In genomic region chr15:22962611-22963010, GRCh38 we compare ENCODE assay signal across 11 cellular contexts.
"Had no signal": no experiment of that assay in that cellular context is flagged by ENCODE, and none has a peak within 500 bp of the region (broad histone marks: within the 10 kb centered on the region; RNA-seq: fewer than 3 reads in every experiment).

No MANE protein-coding gene starts in this region.

- H3K9me3 ChIP-seq: transverse colon had no signal

- H3K36me3 ChIP-seq: brain microvascular endothelial cell, transverse colon had no signal

- ATAC-seq: esophagus mucosa, left colon, natural killer cell, WTC11 had no signal

- DNase-seq: activated CD4-positive, alpha-beta T cell treated with anti-CD3 and anti-CD28 coated beads, Interleukin-2, amount 10 ng/mL, durations not matched to agents 24 days and 14 days; activated CD8-positive, alpha-beta memory T cell treated with anti-CD3 and anti-CD28 coated beads for 24 hours; activated naive CD4-positive, alpha-beta T cell treated with anti-CD3 and anti-CD28 coated beads, Interleukin-2, amount 50 U/mL, for 16 hours; brain microvascular endothelial cell; cerebellar nuclear complex; left colon; natural killer cell; stimulated activated CD4-positive, alpha-beta T cell treated with anti-CD3 and anti-CD28 coated beads, Interleukin-4, amount 100 ng/mL, for 4 hours; transverse colon had no signal

- H3K4me3 ChIP-seq: transverse colon had no signal

- H3K27me3 ChIP-seq: brain microvascular endothelial cell, transverse colon had no signal
